Comparison of ENCODE assay signal across 30 cellular contexts in the genomic region with DNA sequence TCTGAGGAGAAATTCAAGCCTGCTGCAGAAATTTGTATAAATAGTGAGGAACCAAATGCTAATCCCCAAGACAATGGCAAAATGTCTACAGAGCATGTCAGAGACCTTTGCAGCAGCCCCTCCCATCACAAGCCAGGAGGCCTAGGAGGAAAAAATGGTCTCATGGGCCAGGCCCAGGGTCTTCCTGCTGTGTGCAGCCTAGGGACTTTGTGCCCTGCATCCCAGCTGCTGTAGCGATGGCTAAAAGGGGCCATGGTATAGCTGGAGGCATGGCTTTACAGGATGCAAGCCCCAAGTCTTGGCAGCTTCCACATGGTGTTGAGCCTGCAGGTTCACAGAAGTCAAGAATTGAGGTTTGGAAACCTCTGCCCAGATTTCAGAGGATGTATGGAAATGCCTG.
DNase-seq lines count a peak whose midpoint lies in the region; ATAC-seq, FAIRE-seq and TF ChIP-seq lines count a peak whose summit lies in the region.
"Had no signal": no experiment of that assay in that cellular context is flagged by ENCODE, and none has a peak within 500 bp of the region (broad histone marks: within the 10 kb centered on the region; RNA-seq: fewer than 3 reads in every experiment).

No MANE protein-coding gene starts in this region.

- ATAC-seq in A549 (no peak), GM21737 (IDR thresholded peaks at IDR 0.05; ENCODE audit: unreplicated experiment) (no peak)
- ATAC-seq: CD8-positive, alpha-beta T cell had no signal

- H3K36me3 ChIP-seq in HEK293 (ENCODE audit: control insufficient read depth in 2 of 2, insufficient read depth in 1 of 2, low read length in 2 of 2): no peaks in the 10 kb centered on the region
- H3K36me3 ChIP-seq: BE2C had no signal

- TF ChIP-seq RAD21 in A549 (conservative IDR thresholded peaks at IDR 0.05 in 1 of 2, IDR thresholded peaks at IDR 0.05 in 1 of 2): no peak

- H3K4me2 ChIP-seq in A549: no peak overlapping the region
- H3K4me2 ChIP-seq: BLaER1; BLaER1 treated with 17β-estradiol and CSF1 and Interleukin-3, amounts not matched to agents 10 nM and 100 nM had no signal

- TF ChIP-seq CTCF in A549 (IDR thresholded peaks at IDR 0.05): no peak
- no peak for TF ChIP-seq CTCF in HEK293 (tag by site-specific recombination; IDR thresholded peaks at IDR 0.05)

- TF ChIP-seq POLR2A in A549 (IDR thresholded peaks at IDR 0.05; ENCODE audit: low read length): no peak

- no peaks in the 10 kb centered on the region for H3K4me1 ChIP-seq in A549
- no peaks in the 10 kb centered on the region for H3K4me1 ChIP-seq in HEK293 (ENCODE audit: control insufficient read depth, insufficient read depth, low read length)
- H3K4me1 ChIP-seq: BE2C; BLaER1; BLaER1 treated with 17β-estradiol and CSF1 and Interleukin-3, amounts not matched to agents 10 nM and 100 nM; Caco-2 had no signal

- POLR2A ChIA-PET in A549 (lab: Yijun Ruan, JAX) (no interaction called here), HEK293 (lab: Yijun Ruan, JAX) (no interaction called here)

- WGBS in A549 (ENCODE audit: missing lambda C conversion rate): 40% methylated on average over 1 of the region's 1 CpG

- DNase-seq in A549 (ENCODE audit: low read depth in 1 of 2, low spot score in 1 of 2) (no peak), activated T-cell treated with anti-CD3 and anti-CD28 coated beads for 4 hours (no peak)
- DNase-seq: 8988T; ACHN; AML-193; BE2C; C1 segment of cervical spinal cord; Caco-2; Calu3; CD4-positive, alpha-beta memory T cell; CD4-positive, alpha-beta T cell; CD4-positive, CD25-positive, alpha-beta regulatory T cell; CD8-positive, alpha-beta memory T cell; CD8-positive, alpha-beta T cell; COR-L47; DMS 273 treated with DMSO at 0.1 percent for 48 hours; DMS153; DMS53; DMS79; DMS79 treated with DMSO at 0.1 percent for 48 hours; DND-41; EL had no signal

- no peak for TF ChIP-seq EP300 in A549 (IDR thresholded peaks at IDR 0.05)

- H3K9me3 ChIP-seq in A549 (peaks cover 24% of the 10 kb centered on the region), HEK293 (ENCODE audit: control insufficient read depth, insufficient read depth, low read depth, low read length) (no peaks in the 10 kb centered on the region)
- H3K9me3 ChIP-seq: BE2C had no signal

- FAIRE-seq in A549 (lab: Jason Lieb, UNC): no peak
- FAIRE-seq: A204.1, D721Med had no signal

- H3K27ac ChIP-seq in A549 (no peak overlapping the region), HEK293 (ENCODE audit: extremely low read depth, low read depth, low read length) (no peak overlapping the region)
- H3K27ac ChIP-seq: 22Rv1; BLaER1; BLaER1 treated with 17β-estradiol and CSF1 and Interleukin-3, amounts not matched to agents 10 nM and 100 nM; C4-2B had no signal

- CTCF ChIA-PET in A549 (lab: Yijun Ruan, JAX): no interaction called here
- CTCF ChIA-PET in HEK293 (lab: Yijun Ruan, JAX): no interaction called here

- no peak overlapping the region for H3K4me3 ChIP-seq in A549
- H3K4me3 ChIP-seq in HEK293 (ENCODE audit: low read depth, low read length): no peak overlapping the region
- H3K4me3 ChIP-seq: BLaER1 had no signal

TF ChIP-seq in A549, 52 proteins besides CTCF, POLR2A, EP300 and RAD21:
- TF ChIP-seq BCL3 (IDR thresholded peaks at IDR 0.05) (no peak), RNF2 (IDR thresholded peaks at IDR 0.05; ENCODE audit: borderline replicate concordance, low read depth) (no peak), RARB (CRISPR knock-in tag; IDR thresholded peaks at IDR 0.05) (no peak), ZFP36 (IDR thresholded peaks at IDR 0.05; ENCODE audit: borderline replicate concordance, partially characterized antibody) (peak; percentile 36), EHF (CRISPR knock-in tag; IDR thresholded peaks at IDR 0.05) (no peak), NR3C1 (IDR thresholded peaks at IDR 0.05) (no peak), ZC3H11A (IDR thresholded peaks at IDR 0.05) (no peak), REST (IDR thresholded peaks at IDR 0.05) (no peak)

TF ChIP-seq in HEK293, 187 proteins besides CTCF, POLR2A, EP300 and RAD21:
- TF ChIP-seq SETDB1 (IDR thresholded peaks at IDR 0.05; ENCODE audit: insufficient read length, low read length): peak; percentile 68
- peak; percentile 91 for TF ChIP-seq ZNF585B (tag by site-specific recombination; IDR thresholded peaks at IDR 0.05)
- TF ChIP-seq ZNF488 (tag by site-specific recombination; IDR thresholded peaks at IDR 0.05): no peak
- TF ChIP-seq ZNF664 (tag by site-specific recombination; IDR thresholded peaks at IDR 0.05): no peak
